ENCODE assay signal across 10 cellular contexts in the genomic region with DNA sequence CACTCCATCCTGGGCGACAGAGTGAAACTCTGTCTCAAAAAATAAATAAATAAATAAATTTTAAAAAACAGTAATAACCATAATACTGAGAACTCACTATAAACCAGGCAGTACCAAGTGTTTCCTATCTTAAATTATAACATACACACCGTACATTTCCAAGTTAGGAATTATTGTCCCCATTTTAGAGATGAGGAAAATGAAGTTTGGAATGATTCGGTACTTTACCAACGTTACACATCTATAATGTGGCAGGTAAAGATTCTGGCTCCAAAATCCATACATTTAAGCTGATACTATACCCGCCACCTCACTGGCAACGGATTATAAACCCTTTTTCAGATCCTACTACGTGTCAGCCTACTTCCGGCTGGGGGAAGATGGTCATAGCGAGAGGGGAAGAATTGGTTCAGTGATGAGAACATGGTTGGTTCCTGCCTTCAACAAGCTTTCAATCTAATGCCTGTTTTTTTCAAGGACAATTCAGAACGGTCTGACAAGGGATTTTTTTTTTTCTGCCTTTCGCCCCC.
DNase-seq lines count a peak whose midpoint lies in the region; ATAC-seq, FAIRE-seq and TF ChIP-seq lines count a peak whose summit lies in the region.
"Had no signal": no experiment of that assay in that cellular context is flagged by ENCODE, and none has a peak within 500 bp of the region (broad histone marks: within the 10 kb centered on the region; RNA-seq: fewer than 3 reads in every experiment).

No MANE protein-coding gene starts in this region.

- DNase-seq in A549 (ENCODE audit: low read depth in 1 of 2, low spot score in 1 of 2) (no peak), T-cell (no peak), osteocyte (ENCODE audit: extremely low spot score, unreplicated experiment) (no peak), mucosa of descending colon (no peak), GM19238 (ENCODE audit: insufficient read length, low spot score) (no peak)
- DNase-seq in activated T-cell treated with anti-CD3 and anti-CD28 coated beads, Interleukin-2, amount 50 U/mL, for 24 hours = no peak
- DNase-seq: activated CD4-positive, alpha-beta T cell treated with anti-CD3 and anti-CD28 coated beads for 1 hour had no signal

- H3K4me3 ChIP-seq in A549 = no peak overlapping the region
- peak overlapping the region in 1 of 2 donors; percentile 38 for H3K4me3 ChIP-seq in gastroesophageal sphincter
- no peak overlapping the region for H3K4me3 ChIP-seq in mucosa of descending colon

- H3K27ac ChIP-seq in A549 (peak overlapping the region in 1 of 2 experiments; percentile 80; a peak in 2 of 6 replicates), gastroesophageal sphincter (peak overlapping the region; percentile 82 to 91 (median 83))

- H3K27me3 Mint-ChIP-seq in T-cell (no peaks in the 10 kb centered on the region), osteocyte (ENCODE audit: unreplicated experiment) (no peaks in the 10 kb centered on the region)
- no peaks in the 10 kb centered on the region for H3K27me3 Mint-ChIP-seq in activated T-cell treated with anti-CD3 and anti-CD28 coated beads, Interleukin-2, amount 50 U/mL, for 24 hours

- TF ChIP-seq POLR2A in A549 (IDR thresholded peaks at IDR 0.05; ENCODE audit: low read length) (no peak), gastroesophageal sphincter (IDR thresholded peaks at IDR 0.05) (no peak)

- POLR2A ChIA-PET in A549 (lab: Yijun Ruan, JAX) = interaction anchor here (1.9 kb wide), 1 partner anchor 106 kb away, joined by 7 read pairs; the partner anchor contains the start of gene ATF7IP
- POLR2A ChIA-PET in T-cell (lab: Charles Lee) = interaction anchor here in 1 of 2 donors (0.6 kb wide), 1 partner anchor 100 kb away, joined by 9 read pairs; no protein-coding TSS in a partner anchor

- TF ChIP-seq CTCF in A549 (IDR thresholded peaks at IDR 0.05) (no peak), gastroesophageal sphincter (IDR thresholded peaks at IDR 0.05) (no peak), osteocyte (IDR thresholded peaks at IDR 0.05) (no peak), mucosa of descending colon (IDR thresholded peaks at IDR 0.05) (no peak)

- H3K9me3 ChIP-seq in A549 (0 out of 3 replicates have a peak, but pooled peaks cover 7% of the 10 kb centered on the region), gastroesophageal sphincter (peaks cover 0 to 5% (median 0%) of the 10 kb centered on the region in 3 donors), mucosa of descending colon (peaks cover 3% of the 10 kb centered on the region)

- H3K4me1 Mint-ChIP-seq in T-cell = peaks cover 59 to 60% (median 60%) of the 10 kb centered on the region in 3 donors
- H3K4me1 Mint-ChIP-seq in osteocyte (ENCODE audit: unreplicated experiment) = peaks cover 54% of the 10 kb centered on the region
- H3K4me1 Mint-ChIP-seq in activated T-cell treated with anti-CD3 and anti-CD28 coated beads, Interleukin-2, amount 50 U/mL, for 24 hours (ENCODE audit: low read depth) = peaks cover 59% of the 10 kb centered on the region

- FAIRE-seq in A549 (lab: Jason Lieb, UNC) = no peak

- intact Hi-C loops in mucosa of descending colon (cut with DNase I, micrococcal nuclease) = loop anchor here (5.0 to 10.0 kb wide), 2 partner anchors 105 to 108 kb away; partner anchors contain the start of gene ATF7IP (in 2 of the 2)

- CTCF ChIA-PET in A549 (lab: Yijun Ruan, JAX) (interaction anchor here (0.7 to 0.8 kb wide), 3 partner anchors 128 to 731 kb away, joined by 3 to 4 read pairs (median 4); no protein-coding TSS in a partner anchor), T-cell (lab: Charles Lee) (interaction anchor here in 1 of 2 donors (0.6 to 1.7 kb wide), 2 partner anchors 144 to 158 kb away, joined by 3 to 7 read pairs; no protein-coding TSS in a partner anchor)

- H3K36me3 Mint-ChIP-seq in T-cell (peaks cover 2% of the 10 kb centered on the region), osteocyte (ENCODE audit: unreplicated experiment) (peaks cover 4% of the 10 kb centered on the region)
- H3K36me3 Mint-ChIP-seq in activated T-cell treated with anti-CD3 and anti-CD28 coated beads, Interleukin-2, amount 50 U/mL, for 24 hours (ENCODE audit: low read depth) = peaks cover 20% of the 10 kb centered on the region

- TF ChIP-seq RAD21 in A549 (conservative IDR thresholded peaks at IDR 0.05 in 1 of 2, IDR thresholded peaks at IDR 0.05 in 1 of 2) = no peak

- peaks cover 0 to 4% (median 4%) of the 10 kb centered on the region in 3 donors for H3K9me3 Mint-ChIP-seq in T-cell
- peaks cover 2% of the 10 kb centered on the region for H3K9me3 Mint-ChIP-seq in osteocyte (ENCODE audit: unreplicated experiment)
- H3K9me3 Mint-ChIP-seq in activated T-cell treated with anti-CD3 and anti-CD28 coated beads, Interleukin-2, amount 50 U/mL, for 24 hours = peaks cover 19% of the 10 kb centered on the region

- H3K4me3 Mint-ChIP-seq in T-cell (no peak overlapping the region), osteocyte (ENCODE audit: unreplicated experiment) (no peak overlapping the region)
- H3K4me3 Mint-ChIP-seq in activated T-cell treated with anti-CD3 and anti-CD28 coated beads, Interleukin-2, amount 50 U/mL, for 24 hours = no peak overlapping the region

- 85% methylated on average over 11 of the region's 11 CpGs for WGBS in A549 (ENCODE audit: missing lambda C conversion rate)
- WGBS in gastroesophageal sphincter (ENCODE audit: low coverage in 1 of 2), 2 donors = 74 to 80% methylated on average over 9 to 10 of the region's 11 CpGs

- ATAC-seq in A549 (no peak), T-cell (replicated peaks in 1 of 4) (no peak), gastroesophageal sphincter (no peak), GM21528 (IDR thresholded peaks at IDR 0.05; ENCODE audit: low FRiP score, unreplicated experiment) (no peak), mucosa of descending colon (no peak)
- ATAC-seq: Panc1 had no signal

- no peaks in the 10 kb centered on the region for H3K36me3 ChIP-seq in gastroesophageal sphincter
- H3K36me3 ChIP-seq in mucosa of descending colon (ENCODE audit: low read depth) = no peaks in the 10 kb centered on the region

- H3K27ac Mint-ChIP-seq in T-cell = peak overlapping the region; percentile 49 to 98
- peak overlapping the region; percentile 85 for H3K27ac Mint-ChIP-seq in osteocyte (ENCODE audit: unreplicated experiment)
- H3K27ac Mint-ChIP-seq in activated T-cell treated with anti-CD3 and anti-CD28 coated beads, Interleukin-2, amount 50 U/mL, for 24 hours = no peak overlapping the region

- H3K27me3 ChIP-seq in gastroesophageal sphincter = no peaks in the 10 kb centered on the region

- H3K4me2 ChIP-seq in A549 = no peak overlapping the region

- H3K4me1 ChIP-seq in A549 (peaks cover 23% of the 10 kb centered on the region), gastroesophageal sphincter (peaks cover 0 to 67% (median 19%) of the 10 kb centered on the region in 3 donors), mucosa of descending colon (ENCODE audit: low read depth) (peaks cover 10% of the 10 kb centered on the region)

- TF ChIP-seq EP300 in A549 (IDR thresholded peaks at IDR 0.05) (no peak), gastroesophageal sphincter (IDR thresholded peaks at IDR 0.05) (no peak)

TF ChIP-seq in A549, 52 proteins besides CTCF, POLR2A, EP300 and RAD21:
- TF ChIP-seq CBX8 (IDR thresholded peaks at IDR 0.05) (no peak), ZFP36 (IDR thresholded peaks at IDR 0.05; ENCODE audit: borderline replicate concordance, partially characterized antibody) (no peak), BCL3 (IDR thresholded peaks at IDR 0.05) (no peak), HDAC2 (IDR thresholded peaks at IDR 0.05) (0 out of 2 replicates have a peak, but pooled peaks have one; percentile 55), TP53 (CRISPR knock-in tag; IDR thresholded peaks at IDR 0.05) (no peak)
